In genomic region chr2:119439574-119440500, GRCh38 we compare ENCODE assay signal across 25 cellular contexts. TPM values are rescaled to one million over a fixed set of nuclear protein-coding genes. Genes with fewer than 3 reads are reported as not detected.
"Had no signal": no experiment of that assay in that cellular context is flagged by ENCODE, and none has a peak within 500 bp of the region (broad histone marks: within the 10 kb centered on the region; RNA-seq: fewer than 3 reads in every experiment).

No MANE protein-coding gene starts in this region.

- H3K4me3 ChIP-seq: hepatocyte, left lung, suprapubic skin, transverse colon, uterus had no signal

- H3K27ac Mint-ChIP-seq: activated CD4-positive, alpha-beta memory T cell treated with anti-CD3 and anti-CD28 coated beads for 36 hours; activated naive CD4-positive, alpha-beta T cell treated with anti-CD3 and anti-CD28 coated beads, Interleukin-2, amount 10 ng/mL, durations not matched to agents 7 days and 5 days; immature natural killer cell; nephron progenitor cell; progenitor cell of endocrine pancreas had no signal

- H3K27ac ChIP-seq: hepatocyte, left lung, suprapubic skin, transverse colon, uterus had no signal

- DNase-seq: activated CD4-positive, alpha-beta memory T cell treated with anti-CD3 and anti-CD28 coated beads for 36 hours; activated CD4-positive, alpha-beta T cell treated with anti-CD3 and anti-CD28 coated beads for 48 hours; activated naive CD4-positive, alpha-beta T cell treated with anti-CD3 and anti-CD28 coated beads, Interleukin-2, amount 10 ng/mL, durations not matched to agents 7 days and 5 days; activated T-cell treated with anti-CD3 and anti-CD28 coated beads, Interleukin-2, amount 50 U/mL, for 48 hours; amygdala; effector CD4-positive, alpha-beta T cell; glutamatergic neuron; immature natural killer cell; kidney glomerular epithelial cell; left lung; mammary epithelial cell; nephron progenitor cell; occipital lobe; stimulated activated CD4-positive, alpha-beta T cell treated with anti-CD3 and anti-CD28 coated beads, Interleukin-4, amount 100 ng/mL, for 1 hour; stimulated activated naive CD4-positive, alpha-beta T cell treated with Interleukin-2 at 50 U/mL for 16 hours; transverse colon; uterus had no signal

- H3K27me3 Mint-ChIP-seq: progenitor cell of endocrine pancreas had no signal

- H3K27me3 ChIP-seq: hepatocyte, left lung, suprapubic skin, transverse colon, uterus had no signal

- ATAC-seq: esophagus mucosa, left lung had no signal

- H3K36me3 ChIP-seq: left lung, suprapubic skin, transverse colon, uterus had no signal

- H3K4me3 Mint-ChIP-seq: activated CD4-positive, alpha-beta memory T cell treated with anti-CD3 and anti-CD28 coated beads for 36 hours; activated naive CD4-positive, alpha-beta T cell treated with anti-CD3 and anti-CD28 coated beads, Interleukin-2, amount 10 ng/mL, durations not matched to agents 7 days and 5 days; immature natural killer cell; nephron progenitor cell had no signal

- H3K9me3 ChIP-seq: left lung, suprapubic skin, transverse colon, uterus had no signal

- H3K4me1 ChIP-seq: uterus had no signal

- H3K4me1 Mint-ChIP-seq: activated naive CD4-positive, alpha-beta T cell treated with anti-CD3 and anti-CD28 coated beads, Interleukin-2, amount 10 ng/mL, durations not matched to agents 7 days and 5 days; immature natural killer cell had no signal

- H3K9me3 Mint-ChIP-seq: activated CD4-positive, alpha-beta memory T cell treated with anti-CD3 and anti-CD28 coated beads for 36 hours; activated naive CD4-positive, alpha-beta T cell treated with anti-CD3 and anti-CD28 coated beads, Interleukin-2, amount 10 ng/mL, durations not matched to agents 7 days and 5 days; immature natural killer cell; nephron progenitor cell had no signal

- H3K36me3 Mint-ChIP-seq: activated CD4-positive, alpha-beta memory T cell treated with anti-CD3 and anti-CD28 coated beads for 36 hours; activated naive CD4-positive, alpha-beta T cell treated with anti-CD3 and anti-CD28 coated beads, Interleukin-2, amount 10 ng/mL, durations not matched to agents 7 days and 5 days; immature natural killer cell had no signal

RNA-seq across cellular contexts. Expression of gene TMEM37, which starts 8.2 kb away (rescaled TPM):
- total RNA-seq: activated CD4-positive, alpha-beta memory T cell treated with anti-CD3 and anti-CD28 coated beads for 36 hours; frontal cortex; mammary epithelial cell; mononuclear cell; myocyte; occipital lobe; T-helper 2 cell treated with Interferon-gamma antibody and Interleukin-4, amounts not matched to agents 100 ng/mL and 5 ng/mL, for 36 hours had no signal
- polyA plus RNA-seq: immature natural killer cell had no signal
